ENCODE assay signal across 13 cellular contexts in genomic region chrX:12868747-12869146, GRCh38. TPM values are rescaled to one million over a fixed set of nuclear protein-coding genes. Genes with fewer than 3 reads are reported as not detected.
A peak's percentile ranks its signal among the peaks of the same experiment; 100 is the strongest.
DNase-seq lines count a peak whose midpoint lies in the region; ATAC-seq and TF ChIP-seq lines count a peak whose summit lies in the region.
"Had no signal": no experiment of that assay in that cellular context is flagged by ENCODE, and none has a peak within 500 bp of the region (broad histone marks: within the 10 kb centered on the region; RNA-seq: fewer than 3 reads in every experiment).

No MANE protein-coding gene starts in this region.

- CTCF ChIA-PET in OCI-LY7 (lab: Charles Lee; ENCODE audit: unreplicated experiment): no interaction called here

- peaks cover 44% of the 10 kb centered on the region; the same call in 1 of the 2 replicates for H3K79me2 ChIP-seq in OCI-LY7 (ENCODE audit: insufficient read depth, low read depth, low read length)

- peak overlapping the region; percentile 67 for H3K4me3 ChIP-seq in OCI-LY7 (ENCODE audit: low read depth, low read length, poor library complexity, severe bottlenecking)

- intact Hi-C loops in OCI-LY7 (cut with micrococcal nuclease; ENCODE audit: unreplicated experiment): loop anchor here (1.0 to 10.0 kb wide), 3 partner anchors 24 to 216 kb away; no protein-coding TSS in a partner anchor

- TF ChIP-seq CTCF in OCI-LY7 (conservative IDR thresholded peaks at IDR 0.05; ENCODE audit: low read length): no peak

- no peaks in the 10 kb centered on the region for H3K9me2 ChIP-seq in OCI-LY7 (ENCODE audit: insufficient read depth, low read length)

- no peak overlapping the region for H2AFZ ChIP-seq in OCI-LY7 (ENCODE audit: low read length)

- H3K9me3 ChIP-seq in OCI-LY7 (ENCODE audit: low read length): no peaks in the 10 kb centered on the region; the same call in 1 of the 2 replicates

- H4K20me1 ChIP-seq in OCI-LY7 (ENCODE audit: insufficient read depth, low read length): no peaks in the 10 kb centered on the region

- BruUV-seq in OCI-LY7 (replicated peaks; lab: Mats Ljungman, UMichigan): no TSS peak

- H3K4me2 ChIP-seq in OCI-LY7 (ENCODE audit: low read length): peak overlapping the region; percentile 67

- H3K4me1 ChIP-seq in OCI-LY7 (ENCODE audit: insufficient read depth, low read length, poor library complexity, severe bottlenecking): peaks cover 77% of the 10 kb centered on the region

- POLR2A ChIA-PET in OCI-LY7 (lab: Charles Lee): interaction anchor here (0.6 to 2.7 kb wide), 3 partner anchors 15 to 29 kb away, joined by 3 to 12 read pairs (median 3); no protein-coding TSS in a partner anchor

- H3K36me3 ChIP-seq in OCI-LY7 (ENCODE audit: insufficient read depth, low read length): peaks cover 28% of the 10 kb centered on the region

- H3K27ac ChIP-seq in OCI-LY7 (ENCODE audit: low read depth, low read length, poor library complexity, severe bottlenecking): peak overlapping the region; percentile 90

- ATAC-seq in GM18502 (IDR thresholded peaks at IDR 0.05; ENCODE audit: poor library complexity, unreplicated experiment) (peak; percentile 67), GM21390 (IDR thresholded peaks at IDR 0.05; ENCODE audit: unreplicated experiment) (peak; percentile 52), HG03066 (IDR thresholded peaks at IDR 0.05; ENCODE audit: low read depth, unreplicated experiment) (peak; percentile 56), HG03039 (IDR thresholded peaks at IDR 0.05; ENCODE audit: unreplicated experiment) (no peak)
- ATAC-seq: stimulated activated naive CD8-positive, alpha-beta T cell treated with anti-CD3 and anti-CD28 coated beads, Interleukin-15, Interleukin-2, amounts not matched to agents 100 U/mL and 50 U/mL, for 24 hours had no signal

- DNase-seq in OCI-LY7 (ENCODE audit: low spot score) (peak; percentile 38), SIG-M5 treated with dmso at 0.1 percent for 504 hours (lab: John Stamatoyannopoulos, UW; ENCODE audit: unreplicated experiment) (no peak), epidermal melanocyte (ENCODE audit: insufficient read length, low spot score) (no peak), MV-4-11 (lab: John Stamatoyannopoulos, UW) (no peak)
- DNase-seq: dermis blood vessel endothelial cell; immature natural killer cell; NCI-H226; stimulated activated CD4-positive, alpha-beta T cell treated with anti-CD3 and anti-CD28 coated beads, Interleukin-2, amount 100 ng/mL, for 24 hours; stimulated activated naive CD8-positive, alpha-beta T cell treated with anti-CD3 and anti-CD28 coated beads, Interleukin-15, Interleukin-2, amounts not matched to agents 100 U/mL and 50 U/mL, for 24 hours had no signal

RNA-seq across cellular contexts. Expression of gene TLR7, which starts 1.9 kb away (rescaled TPM):
- 9.9 and 13.9 TPM in 2 replicates for total RNA-seq in OCI-LY7 (2014; rRNA removed; shearing (Covaris generic))
- total RNA-seq in OCI-LY7 (2022): 11.4 and 12.1 TPM in 2 replicates
- total RNA-seq: dermis blood vessel endothelial cell had no signal

RNA-seq across cellular contexts. Expression of gene TLR8, which starts 37.7 kb away (rescaled TPM):
- total RNA-seq in OCI-LY7 (2014; rRNA removed; shearing (Covaris generic)): not detected in 2 replicates
- not detected in 2 replicates for total RNA-seq in OCI-LY7 (2022)
- total RNA-seq: dermis blood vessel endothelial cell had no signal
